8 cellular contexts compared by ENCODE assay signal in genomic region chr19:29715695-29716581, GRCh38. TPM values are rescaled to one million over a fixed set of nuclear protein-coding genes. Genes with fewer than 3 reads are reported as not detected.
DNase-seq lines count a peak whose midpoint lies in the region; ATAC-seq and TF ChIP-seq lines count a peak whose summit lies in the region.

No MANE protein-coding gene starts in this region.

- H3K36me3 Mint-ChIP-seq in T-helper 17 cell (ENCODE audit: low read depth) = no peaks in the 10 kb centered on the region

- TF ChIP-seq CTCF in fibroblast of mammary gland (conservative IDR thresholded peaks at IDR 0.05; ENCODE audit: control insufficient read depth, insufficient read depth, low read depth, low read length) = no peak
- TF ChIP-seq CTCF in parathyroid adenoma (IDR thresholded peaks at IDR 0.05) = no peak

- peaks cover 18% of the 10 kb centered on the region for H3K4me1 ChIP-seq in parathyroid adenoma

- DNase-seq in T-helper 17 cell (no peak), fibroblast of mammary gland (ENCODE audit: low read depth) (peak; percentile 46), DMS79 treated with DMSO at 0.1 percent for 48 hours (lab: John Stamatoyannopoulos, UW) (no peak)
- DNase-seq in effector CD8-positive, alpha-beta T cell (lab: John Stamatoyannopoulos, UW) = no peak

- H2AFZ ChIP-seq in parathyroid adenoma = peak overlapping the region; percentile 94

- no peaks in the 10 kb centered on the region for H3K27me3 ChIP-seq in parathyroid adenoma (ENCODE audit: control insufficient read depth, insufficient read depth, low read length)

- peaks cover 11% of the 10 kb centered on the region for H3K79me2 ChIP-seq in parathyroid adenoma

- H3K9me3 ChIP-seq in T-helper 17 cell (ENCODE audit: control insufficient read depth, low read length, poor library complexity, severe bottlenecking) (no peaks in the 10 kb centered on the region), parathyroid adenoma (ENCODE audit: control insufficient read depth, low read length) (no peaks in the 10 kb centered on the region)

- H3K36me3 ChIP-seq in parathyroid adenoma (ENCODE audit: control insufficient read depth, insufficient read depth, low read length) = no peaks in the 10 kb centered on the region

- peaks cover 2% of the 10 kb centered on the region for H3K27me3 Mint-ChIP-seq in T-helper 17 cell

- H3K27ac Mint-ChIP-seq in T-helper 17 cell = peak overlapping the region; percentile 93

- H3K4me3 Mint-ChIP-seq in T-helper 17 cell = peak overlapping the region; percentile 92

- H3K4me1 Mint-ChIP-seq in T-helper 17 cell = peaks cover 42% of the 10 kb centered on the region

- peak overlapping the region; percentile 94 for H3K4me2 ChIP-seq in parathyroid adenoma (ENCODE audit: low read length)

- ATAC-seq in HG02759 (IDR thresholded peaks at IDR 0.05; ENCODE audit: unreplicated experiment) (peak; percentile 5), T-helper 17 cell (peak; percentile 5), GM19035 (IDR thresholded peaks at IDR 0.05; ENCODE audit: unreplicated experiment) (no peak)

- H3K27ac ChIP-seq in parathyroid adenoma = peak overlapping the region; percentile 92

- H3K4me3 ChIP-seq in GM08714 (ENCODE audit: low read length) (peak overlapping the region; percentile 99), fibroblast of mammary gland (ENCODE audit: control insufficient read depth, low read depth, low read length) (peak overlapping the region; percentile 51), parathyroid adenoma (ENCODE audit: low read depth, low read length) (peak overlapping the region; percentile 83)

- H3K9ac ChIP-seq in parathyroid adenoma = peak overlapping the region; percentile 100

RNA-seq across cellular contexts. Expression of gene C19orf12, which starts 0.9 kb away (rescaled TPM):
- total RNA-seq in T-helper 17 cell = 10 to 100 TPM; 16.6 to 18.6 TPM

RNA-seq across cellular contexts. Expression of gene PLEKHF1, which starts 50.7 kb away (rescaled TPM):
- 10 to 100 TPM; 13.5 to 20.7 TPM for total RNA-seq in T-helper 17 cell
